In genomic region chr2:22897428-22897827, GRCh38 we compare ENCODE assay signal across 17 cellular contexts.
DNase-seq lines count a peak whose midpoint lies in the region; ATAC-seq, FAIRE-seq and TF ChIP-seq lines count a peak whose summit lies in the region.
"Had no signal": no experiment of that assay in that cellular context is flagged by ENCODE, and none has a peak within 500 bp of the region (broad histone marks: within the 10 kb centered on the region; RNA-seq: fewer than 3 reads in every experiment).

No MANE protein-coding gene starts in this region.

- intact Hi-C loops in HepG2 (cut with micrococcal nuclease; ENCODE audit: unreplicated experiment) = no loop called here

- no peaks in the 10 kb centered on the region for H3K4me1 Mint-ChIP-seq in stimulated activated memory B cell treated with anti-CD40 and anti-IgM and Interleukin-4, amounts not matched to agents 10 μg/mL and 1 μg/mL and 100 μg/mL, for 72 hours

- no peaks in the 10 kb centered on the region for H4K20me1 ChIP-seq in HepG2 (ENCODE audit: insufficient read depth, low read length)

- no peak overlapping the region for H3K4me3 ChIP-seq in liver (ENCODE audit: low read depth in 1 of 3, low read length in 3 of 3)
- no peak overlapping the region for H3K4me3 ChIP-seq in HepG2 (replicated peaks in 1 of 3; ENCODE audit: insufficient read depth in 1 of 3, low read depth in 2 of 3, low read length in 3 of 3)
- H3K4me3 ChIP-seq in SJCRH30 = no peak overlapping the region

- H3K79me2 ChIP-seq in HepG2 (ENCODE audit: insufficient read depth, low read length) = no peaks in the 10 kb centered on the region

- no peak for TF ChIP-seq CTCF in liver (IDR thresholded peaks at IDR 0.05; ENCODE audit: low read depth, low read length, missing input control)
- TF ChIP-seq CTCF in HepG2 (CRISPR knock-in tag; IDR thresholded peaks at IDR 0.05) = no peak

- no peaks in the 10 kb centered on the region for H3K27me3 ChIP-seq in liver (ENCODE audit: control insufficient read depth in 4 of 4, insufficient read depth in 4 of 4, low read length in 3 of 4)
- no peaks in the 10 kb centered on the region for H3K27me3 ChIP-seq in HepG2 (ENCODE audit: control insufficient read depth in 1 of 2, insufficient read depth in 2 of 2, low read length in 2 of 2)
- no peaks in the 10 kb centered on the region for H3K27me3 ChIP-seq in SJCRH30

- no peak for TF ChIP-seq POLR2A in HepG2 (IDR thresholded peaks at IDR 0.05; ENCODE audit: insufficient read depth in 1 of 2, low read depth in 2 of 2, low read length in 2 of 2)

- H3K9me3 Mint-ChIP-seq in stimulated activated memory B cell treated with anti-CD40 and anti-IgM and Interleukin-4, amounts not matched to agents 10 μg/mL and 1 μg/mL and 100 μg/mL, for 72 hours = no peaks in the 10 kb centered on the region
- H3K9me3 Mint-ChIP-seq: CD4-positive, alpha-beta T cell; H9 had no signal

- no peak for ATAC-seq in HepG2
- peak; percentile 93 for ATAC-seq in left lobe of liver
- peak; percentile 39 for ATAC-seq in stimulated activated memory B cell treated with anti-CD40 and anti-IgM and Interleukin-4, amounts not matched to agents 10 μg/mL and 1 μg/mL and 100 μg/mL, for 72 hours

- no peaks in the 10 kb centered on the region for H3K36me3 ChIP-seq in liver (ENCODE audit: control insufficient read depth in 4 of 4, insufficient read depth in 3 of 4, low read depth in 1 of 4, low read length in 3 of 4)
- H3K36me3 ChIP-seq in HepG2 (replicated peaks in 1 of 2; ENCODE audit: control insufficient read depth in 1 of 2, insufficient read depth in 2 of 2, low read length in 2 of 2) = no peaks in the 10 kb centered on the region
- no peaks in the 10 kb centered on the region for H3K36me3 ChIP-seq in SJCRH30

- FAIRE-seq in HepG2 (lab: Jason Lieb, UNC) = no peak
- FAIRE-seq: A204.1, D721Med, G401.6, GM12891, GM19239, H1 had no signal

- H3K27ac ChIP-seq in liver (ENCODE audit: low read depth in 1 of 2, low read length in 2 of 2) (no peak overlapping the region), HepG2 (ENCODE audit: extremely low read length, insufficient read depth, low read length) (no peak overlapping the region), SJCRH30 (no peak overlapping the region)
- H3K27ac ChIP-seq: C4-2B had no signal

- H3K9ac ChIP-seq in liver (ENCODE audit: low read depth in 1 of 2, low read length in 2 of 2) (no peak overlapping the region), HepG2 (ENCODE audit: insufficient read depth, low read depth, low read length) (no peak overlapping the region)

- POLR2A ChIA-PET in HepG2 (lab: Yijun Ruan, JAX) = no interaction called here

- TF ChIP-seq RAD21 in liver (IDR thresholded peaks at IDR 0.05) = no peak
- no peak for TF ChIP-seq RAD21 in HepG2 (CRISPR knock-in tag; IDR thresholded peaks at IDR 0.05)

- no peaks in the 10 kb centered on the region for H3K9me3 ChIP-seq in liver (ENCODE audit: control insufficient read depth in 4 of 4, low read length in 3 of 4)
- H3K9me3 ChIP-seq in HepG2 (ENCODE audit: low read length) = peaks cover 7% of the 10 kb centered on the region; the same call in 1 of the 2 replicates
- H3K9me3 ChIP-seq in SJCRH30 (replicated peaks) = no peaks in the 10 kb centered on the region
- H3K9me3 ChIP-seq: Caco-2 had no signal

- DNase-seq in HepG2 (ENCODE audit: low spot score) (no peak), left lobe of liver (ENCODE audit: low spot score) (no peak), SJCRH30 (no peak)
- no peak for DNase-seq in stimulated activated CD4-positive, alpha-beta T cell treated with anti-CD3 and anti-CD28 coated beads, Interleukin-2, amount 100 ng/mL, for 48 hours
- DNase-seq: ACHN; Caco-2; CD4-positive, alpha-beta T cell; H9 had no signal

- no peak overlapping the region for H3K4me2 ChIP-seq in HepG2 (ENCODE audit: low read depth, low read length)

- no peaks in the 10 kb centered on the region for H3K36me3 Mint-ChIP-seq in stimulated activated memory B cell treated with anti-CD40 and anti-IgM and Interleukin-4, amounts not matched to agents 10 μg/mL and 1 μg/mL and 100 μg/mL, for 72 hours

- 61% methylated on average over 2 of the region's 2 CpGs for WGBS in liver
- WGBS in HepG2 (ENCODE audit: low lambda C conversion rate) = 17% methylated on average over 2 of the region's 2 CpGs

- TF ChIP-seq EP300 in HepG2 (IDR thresholded peaks at IDR 0.05; ENCODE audit: low read depth in 2 of 2, low read length in 2 of 2) (no peak), HepG2 (CRISPR knock-in tag; IDR thresholded peaks at IDR 0.05; ENCODE audit: borderline replicate concordance) (no peak)

- H3K4me1 ChIP-seq in liver (ENCODE audit: control insufficient read depth in 4 of 4, insufficient read depth in 4 of 4, low read length in 3 of 4) (peaks cover 0 to 3% (median 1%) of the 10 kb centered on the region in 4 donors), HepG2 (ENCODE audit: insufficient read depth, low read length) (no peaks in the 10 kb centered on the region), SJCRH30 (peaks cover 20% of the 10 kb centered on the region)
- H3K4me1 ChIP-seq: Caco-2 had no signal

- H2AFZ ChIP-seq in HepG2 (ENCODE audit: low read length) = no peak overlapping the region

- H3K27ac Mint-ChIP-seq in stimulated activated memory B cell treated with anti-CD40 and anti-IgM and Interleukin-4, amounts not matched to agents 10 μg/mL and 1 μg/mL and 100 μg/mL, for 72 hours = no peak overlapping the region
- H3K27ac Mint-ChIP-seq: CD4-positive, alpha-beta T cell; H9 had no signal

- CTCF ChIA-PET in HepG2 (lab: Yijun Ruan, JAX; ENCODE audit: low intra/inter-chr PET ratio, low total read pairs) = no interaction called here

- no TSS peak for BruUV-seq in HepG2 (replicated peaks; lab: Mats Ljungman, UMichigan)

- H3K4me3 Mint-ChIP-seq in stimulated activated memory B cell treated with anti-CD40 and anti-IgM and Interleukin-4, amounts not matched to agents 10 μg/mL and 1 μg/mL and 100 μg/mL, for 72 hours = no peak overlapping the region
- H3K4me3 Mint-ChIP-seq: CD4-positive, alpha-beta T cell; H9 had no signal

- in situ Hi-C loops in HepG2 (cut with HindIII; ENCODE audit: extremely low pct_ligation_motif_present, low pct_unique_long_range_greater_than_20kb) = no loop called here

- H3K27me3 Mint-ChIP-seq in stimulated activated memory B cell treated with anti-CD40 and anti-IgM and Interleukin-4, amounts not matched to agents 10 μg/mL and 1 μg/mL and 100 μg/mL, for 72 hours = no peaks in the 10 kb centered on the region

TF ChIP-seq in liver, 16 proteins besides CTCF, POLR2A, EP300 and RAD21:
- TF ChIP-seq ATF3 (IDR thresholded peaks at IDR 0.05) (no peak), RXRA (IDR thresholded peaks at IDR 0.05) (peak; percentile 55 to 70)
TF ChIP-seq in liver: peak in this region for 1.

TF ChIP-seq in HepG2, 621 proteins besides CTCF, POLR2A, EP300 and RAD21:
- TF ChIP-seq MXD3 (CRISPR knock-in tag; IDR thresholded peaks at IDR 0.05) = no peak
- no peak for TF ChIP-seq SIX1 (CRISPR knock-in tag; IDR thresholded peaks at IDR 0.05; ENCODE audit: borderline replicate concordance)
- no peak for TF ChIP-seq ZFP36L2 (CRISPR knock-in tag; IDR thresholded peaks at IDR 0.05)
- no peak for TF ChIP-seq HMGXB4 (CRISPR knock-in tag; IDR thresholded peaks at IDR 0.05; ENCODE audit: borderline replicate concordance in 1 of 2, low read depth in 1 of 2)
- TF ChIP-seq KLF12 (CRISPR knock-in tag; IDR thresholded peaks at IDR 0.05; ENCODE audit: borderline replicate concordance) = no peak
TF ChIP-seq in HepG2: peak in this region for 0.
